ENCODE assay signal across 11 cellular contexts in the genomic region with DNA sequence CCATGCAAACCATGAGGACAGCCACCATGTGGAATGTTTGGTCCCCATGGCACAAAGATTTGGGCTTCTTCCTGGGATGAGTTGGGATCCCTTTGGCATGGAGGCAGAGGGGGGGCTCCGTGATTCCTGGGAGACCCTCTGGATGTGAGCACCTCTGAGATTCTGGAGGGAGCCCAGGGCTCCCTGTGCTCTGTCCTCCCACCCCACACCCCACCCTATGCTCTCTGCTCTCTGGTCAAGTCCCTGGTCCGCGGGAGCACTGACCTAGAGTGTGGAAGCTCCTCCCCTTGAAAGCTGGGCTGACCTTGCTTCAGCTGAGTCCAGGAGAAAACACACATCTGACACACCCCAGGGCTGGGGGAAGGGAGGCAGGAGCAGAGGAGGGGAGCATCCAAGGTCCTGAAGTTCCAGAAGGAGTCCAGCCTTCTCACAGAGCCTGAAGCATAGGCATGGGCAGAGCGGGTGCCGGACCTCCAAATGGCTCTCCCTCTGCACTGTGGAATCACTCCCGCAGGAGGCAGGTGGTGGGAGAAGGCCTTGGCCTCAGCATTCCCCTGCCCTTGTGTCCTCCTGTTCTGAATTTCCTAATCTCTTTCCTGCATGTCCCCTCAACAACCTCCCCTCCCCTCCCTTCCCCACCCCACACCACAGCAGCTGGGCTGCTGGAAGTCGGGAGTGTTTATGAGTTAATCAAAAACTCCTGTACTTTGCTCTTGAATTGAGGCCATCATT. TPM values are rescaled to one million over a fixed set of nuclear protein-coding genes. Genes with fewer than 3 reads are reported as not detected.
DNase-seq lines count a peak whose midpoint lies in the region; ATAC-seq and TF ChIP-seq lines count a peak whose summit lies in the region.
"Had no signal": no experiment of that assay in that cellular context is flagged by ENCODE, and none has a peak within 500 bp of the region (broad histone marks: within the 10 kb centered on the region; RNA-seq: fewer than 3 reads in every experiment).

No MANE protein-coding gene starts in this region.

- no peaks in the 10 kb centered on the region for H3K9me3 ChIP-seq in SJCRH30 (replicated peaks)
- no peaks in the 10 kb centered on the region for H3K9me3 ChIP-seq in mucosa of descending colon
- H3K9me3 ChIP-seq in suprapubic skin = no peaks in the 10 kb centered on the region

- 64% methylated on average over 4 of the region's 7 CpGs for WGBS in suprapubic skin

- no peak for TF ChIP-seq POLR2A in suprapubic skin (IDR thresholded peaks at IDR 0.05)

- ATAC-seq in mucosa of descending colon (peak; percentile 73), HG02610 (IDR thresholded peaks at IDR 0.05; ENCODE audit: unreplicated experiment) (no peak)
- ATAC-seq: Panc1 had no signal

- no peak for DNase-seq in SJCRH30
- DNase-seq in fibroblast of mammary gland (ENCODE audit: low read depth) = peak; percentile 81
- DNase-seq in mucosa of descending colon = peak; percentile 77 to 83 (median 82)
- peak; percentile 67 to 85 for DNase-seq in suprapubic skin (ENCODE audit: low spot score in 2 of 2)
- no peak for DNase-seq in DMS153 treated with DMSO at 0.1 percent for 48 hours (lab: John Stamatoyannopoulos, UW; ENCODE audit: unreplicated experiment)
- DNase-seq in DMS153 (lab: John Stamatoyannopoulos, UW) = no peak
- no peak for DNase-seq in COLO829 (ENCODE audit: low spot score)
- DNase-seq: DMS 273 treated with DMSO at 0.1 percent for 48 hours, NCI-H187 treated with DMSO at 0.1 percent for 48 hours had no signal

- no peaks in the 10 kb centered on the region for H3K36me3 ChIP-seq in SJCRH30
- H3K36me3 ChIP-seq in mucosa of descending colon (ENCODE audit: low read depth) = no peaks in the 10 kb centered on the region
- H3K36me3 ChIP-seq in suprapubic skin = no peaks in the 10 kb centered on the region

- H3K4me1 ChIP-seq in SJCRH30 = peaks cover 26% of the 10 kb centered on the region
- peaks cover 59% of the 10 kb centered on the region for H3K4me1 ChIP-seq in mucosa of descending colon (ENCODE audit: low read depth)
- H3K4me1 ChIP-seq in suprapubic skin = peaks cover 69% of the 10 kb centered on the region

- H3K27me3 ChIP-seq in SJCRH30 = no peaks in the 10 kb centered on the region
- no peaks in the 10 kb centered on the region for H3K27me3 ChIP-seq in suprapubic skin

- no peak for TF ChIP-seq EP300 in suprapubic skin (IDR thresholded peaks at IDR 0.05)

- intact Hi-C loops in mucosa of descending colon (cut with DNase I, micrococcal nuclease) = loop anchor here in 1 of 2 donors (5.0 kb wide), 1 partner anchor 37 kb away; no protein-coding TSS in a partner anchor

- H3K4me3 ChIP-seq in SJCRH30 = no peak overlapping the region
- no peak overlapping the region for H3K4me3 ChIP-seq in fibroblast of mammary gland (ENCODE audit: control insufficient read depth, low read depth, low read length)
- no peak overlapping the region for H3K4me3 ChIP-seq in mucosa of descending colon
- peak overlapping the region; percentile 10 for H3K4me3 ChIP-seq in suprapubic skin

- TF ChIP-seq CTCF in fibroblast of mammary gland (conservative IDR thresholded peaks at IDR 0.05; ENCODE audit: control insufficient read depth, insufficient read depth, low read depth, low read length) (no peak), mucosa of descending colon (IDR thresholded peaks at IDR 0.05) (no peak), suprapubic skin (IDR thresholded peaks at IDR 0.05) (no peak)

- H3K27ac ChIP-seq in SJCRH30 (peak overlapping the region; percentile 35; the same call in 1 of the 2 replicates), suprapubic skin (peak overlapping the region; percentile 84)

RNA-seq across cellular contexts. Expression of a gene that starts 25.7 kb away (rescaled TPM):
- total RNA-seq in SJCRH30 (2014; rRNA removed; shearing (Covaris generic)) = 10.6 and 11.2 TPM in 2 replicates
- total RNA-seq in mucosa of descending colon = 100 to 1,000 TPM in 2 of 3 donors, 10 to 100 TPM in 1; 96.4 to 217 (median 133) TPM
- 10 to 100 TPM in 3 of 4 donors, 1 to 10 TPM in 1; 5.0 to 13.0 (median 10.8) TPM for total RNA-seq in suprapubic skin

RNA-seq across cellular contexts. Expression of a gene that starts 47.2 kb away (rescaled TPM):
- total RNA-seq in SJCRH30 (2014; rRNA removed; shearing (Covaris generic)) = not detected in 2 replicates
- total RNA-seq in mucosa of descending colon (1 to 10 TPM; 4.0 to 6.3 (median 5.4) TPM), suprapubic skin (1,000 to 10,000 TPM; 1,248 to 1,527 (median 1,455) TPM)

RNA-seq across cellular contexts. Expression of a gene that starts 54.8 kb away (rescaled TPM):
- total RNA-seq in SJCRH30 (2014; rRNA removed; shearing (Covaris generic)) = not detected in 2 replicates
- total RNA-seq in mucosa of descending colon (1 to 10 TPM; 1.1 to 3.0 (median 2.2) TPM), suprapubic skin (100 to 1,000 TPM in 2 of 4 donors, 10 to 100 TPM in 2; 58.2 to 219 (median 105) TPM)

Comparison
In these comparisons a context has a peak if more than half of its experiments do, and no peak if none do; other contexts are left out.
1. DNase-seq: peak in fibroblast of mammary gland (single experiment), mucosa of descending colon (3 of 3) and suprapubic skin (2 of 2); none in SJCRH30 (0 of 2), DMS153 treated with DMSO at 0.1 percent for 48 hours (single experiment), DMS153 (single experiment) and COLO829 (single experiment).
2. RNA of a gene that starts 47.2 kb away (total RNA-seq): 1,248 to 1,527 TPM in suprapubic skin; 4.0 to 6.3 TPM in mucosa of descending colon and not detected in SJCRH30; every median in the first group is over 100 times any median in the second.
3. RNA of a gene that starts 54.8 kb away (total RNA-seq): 58.2 to 219 TPM in suprapubic skin; 1.1 to 3.0 TPM in mucosa of descending colon and not detected in SJCRH30; every median in the first group is over 10 times any median in the second.